Comparison of ENCODE assay signal across 28 cellular contexts in the genomic region with DNA sequence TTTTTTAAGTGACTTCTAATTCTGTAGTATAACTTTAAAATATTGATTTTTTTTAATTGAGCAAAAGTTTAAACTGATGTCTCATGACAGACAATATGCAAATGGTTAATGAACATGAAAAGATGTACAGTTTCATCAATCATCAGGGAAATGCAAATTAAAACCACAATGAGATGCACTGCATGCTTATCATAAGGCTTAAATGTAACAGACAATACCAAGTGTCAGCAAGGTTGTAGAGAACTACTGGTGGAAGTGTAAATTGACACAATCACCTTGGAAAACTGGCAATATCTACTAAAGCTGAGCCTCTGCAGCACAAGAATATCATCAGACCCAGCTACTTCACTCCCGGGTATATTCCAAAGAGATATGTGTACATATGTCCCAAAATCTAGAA.
"Had no signal": no experiment of that assay in that cellular context is flagged by ENCODE, and none has a peak within 500 bp of the region (broad histone marks: within the 10 kb centered on the region; RNA-seq: fewer than 3 reads in every experiment).

No MANE protein-coding gene starts in this region.

- H3K27me3 ChIP-seq: colonic mucosa, dorsolateral prefrontal cortex, esophagus muscularis mucosa, esophagus squamous epithelium, gastrocnemius medialis, gastroesophageal sphincter, heart left ventricle, heart right ventricle had no signal

- H3K4me1 ChIP-seq: colonic mucosa, esophagus muscularis mucosa, esophagus squamous epithelium, foreskin keratinocyte, gastroesophageal sphincter, heart left ventricle, heart right ventricle had no signal

- H3K9me3 ChIP-seq: colonic mucosa, esophagus muscularis mucosa, esophagus squamous epithelium, gastrocnemius medialis, gastroesophageal sphincter, heart left ventricle, heart right ventricle had no signal

- FAIRE-seq: colon, endometrium, endothelial cell of umbilical vein, frontal cortex had no signal

- H3K4me3 ChIP-seq: colonic mucosa, coronary artery, dorsolateral prefrontal cortex, esophagus muscularis mucosa, esophagus squamous epithelium, gastrocnemius medialis, gastroesophageal sphincter, heart left ventricle, heart right ventricle had no signal

- ATAC-seq: effector memory CD8-positive, alpha-beta T cell; esophagus mucosa; foreskin keratinocyte; gastrocnemius medialis; gastroesophageal sphincter; heart left ventricle; heart right ventricle had no signal

- DNase-seq: colonic mucosa; cortex of kidney; dermis blood vessel endothelial cell; dorsolateral prefrontal cortex; effector CD4-positive, alpha-beta T cell; effector CD8-positive, alpha-beta T cell; effector memory CD4-positive, alpha-beta T cell; effector memory CD8-positive, alpha-beta T cell; endodermal cell; erythroblast; esophagus squamous epithelium; foreskin fibroblast; foreskin keratinocyte; foreskin melanocyte; gastrocnemius medialis; glutamatergic neuron; head of caudate nucleus; heart left ventricle; heart right ventricle had no signal

- H3K36me3 ChIP-seq: colonic mucosa, esophagus muscularis mucosa, esophagus squamous epithelium, gastrocnemius medialis, gastroesophageal sphincter, heart left ventricle, heart right ventricle had no signal

- H3K27ac ChIP-seq: colonic mucosa, coronary artery, dorsolateral prefrontal cortex, epithelial cell of prostate, esophagus muscularis mucosa, esophagus squamous epithelium, foreskin keratinocyte, gastrocnemius medialis, gastroesophageal sphincter, heart left ventricle, heart right ventricle had no signal
